Comparison of ENCODE assay signal across 9 cellular contexts in genomic region chr19:751501-752341, GRCh38. TPM values are rescaled to one million over a fixed set of nuclear protein-coding genes. Genes with fewer than 3 reads are reported as not detected.
DNase-seq lines count a peak whose midpoint lies in the region; ATAC-seq and TF ChIP-seq lines count a peak whose summit lies in the region.
"Had no signal": no experiment of that assay in that cellular context is flagged by ENCODE, and none has a peak within 500 bp of the region (broad histone marks: within the 10 kb centered on the region; RNA-seq: fewer than 3 reads in every experiment).

No MANE protein-coding gene starts in this region.

- H3K9me3 ChIP-seq in MG63, result no peaks in the 10 kb centered on the region
- H3K9me3 ChIP-seq in lower lobe of right lung, result peaks cover 7% of the 10 kb centered on the region

- DNase-seq in AG08395 (ENCODE audit: low spot score) (peak; percentile 98), MG63 (peak; percentile 82), cardiac fibroblast (ENCODE audit: low read depth in 2 of 2) (peak; percentile 80 to 92), lower lobe of right lung (no peak), DMS 273 treated with DMSO at 0.1 percent for 48 hours (lab: John Stamatoyannopoulos, UW) (no peak), NCI-H510A (lab: John Stamatoyannopoulos, UW) (no peak), cerebellum (ENCODE audit: low spot score) (no peak)

- ATAC-seq in lower lobe of right lung, result peak; percentile 66 to 79
- no peak for ATAC-seq in HG02970 (IDR thresholded peaks at IDR 0.05; ENCODE audit: low FRiP score, unreplicated experiment)

- H3K36me3 ChIP-seq in MG63, result no peaks in the 10 kb centered on the region
- no peaks in the 10 kb centered on the region for H3K36me3 ChIP-seq in lower lobe of right lung

- peaks cover 12% of the 10 kb centered on the region for H3K4me1 ChIP-seq in lower lobe of right lung

- intact Hi-C loops in lower lobe of right lung (cut with DNase I), result no loop called here

- H3K4me3 ChIP-seq in MG63 (no peak overlapping the region), cardiac fibroblast (replicated peaks in 1 of 2; ENCODE audit: low read depth in 2 of 2, low read length in 2 of 2) (no peak overlapping the region), lower lobe of right lung (peak overlapping the region; percentile 38)

- H3K27me3 ChIP-seq in MG63 (no peaks in the 10 kb centered on the region), lower lobe of right lung (ENCODE audit: low read depth) (no peaks in the 10 kb centered on the region)

- no peak for TF ChIP-seq CTCF in cardiac fibroblast (IDR thresholded peaks at IDR 0.05; ENCODE audit: low read depth, low read length)
- TF ChIP-seq CTCF in lower lobe of right lung (IDR thresholded peaks at IDR 0.05), result no peak

- peak overlapping the region; percentile 80 for H3K27ac ChIP-seq in lower lobe of right lung

RNA-seq across cellular contexts. Expression of gene MISP, which starts 0.8 kb away (rescaled TPM):
- not detected in 2 replicates for total RNA-seq in MG63 (2014; rRNA removed; shearing (Covaris generic); ENCODE audit: low replicate concordance)
- total RNA-seq in lower lobe of right lung (8.9 TPM), cerebellum (0.18 TPM)

RNA-seq across cellular contexts. Expression of gene PALM, which starts 43.0 kb away (rescaled TPM):
- 9.3 and 10.5 TPM in 2 replicates for total RNA-seq in MG63 (2014; rRNA removed; shearing (Covaris generic); ENCODE audit: low replicate concordance)
- total RNA-seq in lower lobe of right lung (37.0 TPM), cerebellum (44.6 TPM)

RNA-seq across cellular contexts. Expression of gene PTBP1, which starts 45.5 kb away (rescaled TPM):
- 197 and 260 TPM in 2 replicates for total RNA-seq in MG63 (2014; rRNA removed; shearing (Covaris generic); ENCODE audit: low replicate concordance)
- total RNA-seq in lower lobe of right lung, result 254 TPM
- 60.0 TPM for total RNA-seq in cerebellum

RNA-seq across cellular contexts. Expression of gene PRSS57, which starts 56.5 kb away (rescaled TPM):
- total RNA-seq in MG63 (2014; rRNA removed; shearing (Covaris generic); ENCODE audit: low replicate concordance), result not detected in 2 replicates
- total RNA-seq in lower lobe of right lung, result not detected
- not detected for total RNA-seq in cerebellum
- total RNA-seq: aorta had no signal

Comparison
In these comparisons a context has a peak if more than half of its experiments do, and no peak if none do; other contexts are left out.
1. DNase-seq: peak in AG08395 (single experiment), MG63 (single experiment) and cardiac fibroblast (2 of 2); none in lower lobe of right lung (single experiment), DMS 273 treated with DMSO at 0.1 percent for 48 hours (single experiment), NCI-H510A (single experiment) and cerebellum (single experiment).